19 cellular contexts compared by ENCODE assay signal in genomic region chrX:25016938-25017598, GRCh38. TPM values are rescaled to one million over a fixed set of nuclear protein-coding genes. Genes with fewer than 3 reads are reported as not detected.
DNase-seq lines count a peak whose midpoint lies in the region; ATAC-seq, FAIRE-seq and TF ChIP-seq lines count a peak whose summit lies in the region.
"Had no signal": no experiment of that assay in that cellular context is flagged by ENCODE, and none has a peak within 500 bp of the region (broad histone marks: within the 10 kb centered on the region; RNA-seq: fewer than 3 reads in every experiment).

No MANE protein-coding gene starts in this region.

- no peak overlapping the region for H3K4me3 Mint-ChIP-seq in activated T-helper 2 cell treated with anti-CD3 and anti-CD28 coated beads, Interferon-gamma antibody, Interleukin-2, Interleukin-4, amounts not matched to agents 10 μg/mL and 5 μg/mL and 100 μg/mL, durations not matched to agents 14 hours and 24 hours and 36 hours (ENCODE audit: low read depth)
- H3K4me3 Mint-ChIP-seq: activated CD8-positive, alpha-beta T cell treated with anti-CD3 and anti-CD28 coated beads, Interleukin-2, amount 10 ng/mL, durations not matched to agents 7 days and 5 days had no signal

- no peak overlapping the region for H2BK12ac ChIP-seq in H1 (ENCODE audit: low read depth, low read length)
- H2BK12ac ChIP-seq in neuronal stem cell (ENCODE audit: low read length) = no peak overlapping the region

- H3K27ac Mint-ChIP-seq in activated T-helper 2 cell treated with anti-CD3 and anti-CD28 coated beads, Interferon-gamma antibody, Interleukin-2, Interleukin-4, amounts not matched to agents 10 μg/mL and 5 μg/mL and 100 μg/mL, durations not matched to agents 14 hours and 24 hours and 36 hours = no peak overlapping the region
- H3K27ac Mint-ChIP-seq: activated CD8-positive, alpha-beta T cell treated with anti-CD3 and anti-CD28 coated beads, Interleukin-2, amount 10 ng/mL, durations not matched to agents 7 days and 5 days; activated naive CD8-positive, alpha-beta T cell treated with anti-CD3 and anti-CD28 coated beads for 36 hours had no signal

- peaks cover 8% of the 10 kb centered on the region for H3K4me1 Mint-ChIP-seq in activated T-helper 2 cell treated with anti-CD3 and anti-CD28 coated beads, Interferon-gamma antibody, Interleukin-2, Interleukin-4, amounts not matched to agents 10 μg/mL and 5 μg/mL and 100 μg/mL, durations not matched to agents 14 hours and 24 hours and 36 hours (ENCODE audit: low read depth)

- CTCF ChIA-PET in A673 (lab: Charles Lee) (interaction anchor here (0.6 kb wide), 2 partner anchors 66 to 264 kb away, joined by 3 to 5 read pairs; no protein-coding TSS in a partner anchor), H1 (lab: Charles Lee; ENCODE audit: partially characterized antibody) (interaction anchor here (2.1 kb wide), 1 partner anchor 8 kb away, joined by 5 read pairs; no protein-coding TSS in a partner anchor)

- H2AFZ ChIP-seq in H1 (ENCODE audit: low read length) = no peak overlapping the region
- H2AFZ ChIP-seq in neuronal stem cell (ENCODE audit: low read length) = peak overlapping the region; percentile 76
- H2AFZ ChIP-seq: PC-9 had no signal

- TF ChIP-seq EP300 in H1 (IDR thresholded peaks at IDR 0.05; ENCODE audit: borderline replicate concordance in 1 of 2, low read depth in 2 of 2, low read length in 2 of 2) (no peak), sigmoid colon (IDR thresholded peaks at IDR 0.05) (no peak)

- H3K79me1 ChIP-seq in H1 (ENCODE audit: low read depth, low read length) (no peaks in the 10 kb centered on the region), neuronal stem cell (ENCODE audit: low read depth, low read length) (no peaks in the 10 kb centered on the region)

- TF ChIP-seq POLR2A in H1 (IDR thresholded peaks at IDR 0.05; ENCODE audit: control extremely low read depth in 1 of 2, low read depth in 2 of 2, low read length in 2 of 2) (no peak), sigmoid colon (IDR thresholded peaks at IDR 0.05) (no peak)

- H3K23me2 ChIP-seq in H1 (ENCODE audit: low read depth, low read length) = peaks cover 10% of the 10 kb centered on the region; the same call in 1 of the 2 replicates

- H3K18ac ChIP-seq in H1 (ENCODE audit: extremely low read depth, low read length) = no peak overlapping the region
- no peak overlapping the region for H3K18ac ChIP-seq in neuronal stem cell (ENCODE audit: low read length)

- peaks cover 63% of the 10 kb centered on the region for H3K27me3 Mint-ChIP-seq in activated T-helper 2 cell treated with anti-CD3 and anti-CD28 coated beads, Interferon-gamma antibody, Interleukin-2, Interleukin-4, amounts not matched to agents 10 μg/mL and 5 μg/mL and 100 μg/mL, durations not matched to agents 14 hours and 24 hours and 36 hours (ENCODE audit: low read depth)

- DNase-seq in A673 (ENCODE audit: low spot score) (no peak), H1 (ENCODE audit: low read depth in 1 of 2, low spot score in 2 of 2) (no peak), neuronal stem cell (ENCODE audit: low spot score) (no peak), HT-29 (ENCODE audit: low spot score) (no peak), sigmoid colon (no peak)
- DNase-seq in activated T-helper 2 cell treated with anti-CD3 and anti-CD28 coated beads, Interferon-gamma antibody, Interleukin-2, Interleukin-4, amounts not matched to agents 10 μg/mL and 5 μg/mL and 100 μg/mL, durations not matched to agents 14 hours and 24 hours and 36 hours (ENCODE audit: low spot score) = no peak
- DNase-seq: activated CD8-positive, alpha-beta T cell treated with anti-CD3 and anti-CD28 coated beads, Interleukin-2, amount 10 ng/mL, durations not matched to agents 7 days and 5 days; activated naive CD8-positive, alpha-beta T cell treated with anti-CD3 and anti-CD28 coated beads for 36 hours; activated T-cell treated with anti-CD3 and anti-CD28 coated beads, Interleukin-2, amount 50 U/mL, for 48 hours; GF-D8; heart right ventricle; mesenchymal stem cell; NCI-H1092 treated with DMSO at 0.1 percent for 48 hours; NCI-H2107; PC-9; uterus had no signal

- H2BK5ac ChIP-seq in H1 (ENCODE audit: low read depth, low read length) (no peak overlapping the region), neuronal stem cell (ENCODE audit: low read length) (no peak overlapping the region)

- H3K27ac ChIP-seq in A673 (ENCODE audit: low read depth, low read length, poor library complexity, severe bottlenecking) = peak overlapping the region; percentile 66
- no peak overlapping the region for H3K27ac ChIP-seq in HUES48 (ENCODE audit: low read depth, low read length)
- no peak overlapping the region for H3K27ac ChIP-seq in H1 (ENCODE audit: low read depth, low read length)
- no peak overlapping the region for H3K27ac ChIP-seq in neuronal stem cell (replicated peaks; ENCODE audit: low read length)
- no peak overlapping the region for H3K27ac ChIP-seq in sigmoid colon
- H3K27ac ChIP-seq: heart right ventricle, PC-9, uterus had no signal

- TF ChIP-seq CTCF in A673 (conservative IDR thresholded peaks at IDR 0.05; ENCODE audit: low read depth, low read length) (no peak), H1 (IDR thresholded peaks at IDR 0.05; ENCODE audit: control extremely low read depth in 1 of 3, insufficient read depth in 1 of 3, low read depth in 1 of 3, low read length in 3 of 3) (no peak), sigmoid colon (IDR thresholded peaks at IDR 0.05) (no peak)

- H2AK5ac ChIP-seq in H1 (ENCODE audit: low read depth, low read length) (no peak overlapping the region), neuronal stem cell (ENCODE audit: low read depth, low read length) (no peak overlapping the region)

- H3K4me1 ChIP-seq in A673 (ENCODE audit: insufficient read depth, low read length, poor library complexity, severe bottlenecking) (peaks cover 31% of the 10 kb centered on the region), HUES48 (ENCODE audit: control insufficient read depth, insufficient read depth, low read length) (peaks cover 74% of the 10 kb centered on the region), H1 (replicated peaks in 1 of 4; ENCODE audit: control insufficient read depth in 3 of 4, insufficient read depth in 4 of 4, low read length in 3 of 4) (peaks cover 0 to 12% (median 7%) of the 10 kb centered on the region in 4 experiments; a peak in 6 of 7 replicates), neuronal stem cell (ENCODE audit: control insufficient read depth in 2 of 2, insufficient read depth in 1 of 2, low read depth in 1 of 2, low read length in 2 of 2) (peaks cover 0 to 2% of the 10 kb centered on the region in 2 donors), sigmoid colon (peaks cover 0 to 22% (median 16%) of the 10 kb centered on the region in 4 donors)
- H3K4me1 ChIP-seq: uterus had no signal

- H3K23ac ChIP-seq in H1 (ENCODE audit: insufficient read length) = no peak overlapping the region
- H3K23ac ChIP-seq in neuronal stem cell (ENCODE audit: low read depth, low read length, poor library complexity) = no peak overlapping the region

- H2BK15ac ChIP-seq in H1 (ENCODE audit: low read length) (no peak overlapping the region), neuronal stem cell (ENCODE audit: low read length) (no peak overlapping the region)

- no peak for FAIRE-seq in H1 (lab: Jason Lieb, UNC)

- H3K9me3 ChIP-seq in A673 (ENCODE audit: low read depth, low read length, poor library complexity, severe bottlenecking) (no peaks in the 10 kb centered on the region), HUES48 (ENCODE audit: control insufficient read depth, insufficient read depth, low read length) (no peaks in the 10 kb centered on the region), H1 (ENCODE audit: insufficient read depth in 2 of 2, low read depth in 1 of 2, low read length in 1 of 2) (no peaks in the 10 kb centered on the region), neuronal stem cell (replicated peaks in 1 of 2; ENCODE audit: control insufficient read depth in 2 of 2, insufficient read depth in 1 of 2, low read depth in 1 of 2, low read length in 2 of 2) (peaks cover 0 to 3% of the 10 kb centered on the region in 2 donors), sigmoid colon (no peaks in the 10 kb centered on the region)
- H3K9me3 ChIP-seq: heart right ventricle, uterus had no signal

- no peak for TF ChIP-seq RAD21 in H1 (IDR thresholded peaks at IDR 0.05 in 1 of 2, conservative IDR thresholded peaks at IDR 0.05 in 1 of 2; ENCODE audit: low read depth in 2 of 2, low read length in 2 of 2)

- H2BK20ac ChIP-seq in H1 (ENCODE audit: low read length) = no peak overlapping the region

- no peaks in the 10 kb centered on the region for H3K36me3 Mint-ChIP-seq in activated T-helper 2 cell treated with anti-CD3 and anti-CD28 coated beads, Interferon-gamma antibody, Interleukin-2, Interleukin-4, amounts not matched to agents 10 μg/mL and 5 μg/mL and 100 μg/mL, durations not matched to agents 14 hours and 24 hours and 36 hours (ENCODE audit: low read depth)

- H2BK120ac ChIP-seq in H1 (replicated peaks; ENCODE audit: low read depth, low read length) (no peak overlapping the region), neuronal stem cell (ENCODE audit: low read depth, low read length) (no peak overlapping the region)

- 1% methylated on average over 9 of the region's 17 CpGs; no CpG with 5 or more reads in 1 of the 2 experiments for WGBS in H1 (ENCODE audit: extremely low coverage in 1 of 2, insufficient coverage in 1 of 2, insufficient read length in 1 of 2, insufficient replicate concordance in 2 of 2, low coverage in 1 of 2, low lambda C conversion rate in 2 of 2, missing lambda C conversion rate in 1 of 2), 2 experiments
- no CpG with 5 or more reads among the region's 17 CpGs for WGBS in neuronal stem cell (ENCODE audit: extremely low coverage in 2 of 2, insufficient read length in 2 of 2, insufficient replicate concordance in 1 of 2), 2 donors
- WGBS in sigmoid colon, 2 donors = 21 to 24% methylated on average over 17 of the region's 17 CpGs

- no peak overlapping the region for H3K9ac ChIP-seq in HUES48 (ENCODE audit: low read depth, low read length)
- H3K9ac ChIP-seq in H1 (replicated peaks in 1 of 4; ENCODE audit: extremely low read depth in 1 of 4, low read depth in 3 of 4, low read length in 3 of 4) = no peak overlapping the region
- no peak overlapping the region for H3K9ac ChIP-seq in neuronal stem cell (ENCODE audit: low read depth, low read length, poor library complexity)

- H3K27me3 ChIP-seq in A673 (replicated peaks; ENCODE audit: insufficient read depth, low read depth, low read length, poor library complexity) (no peaks in the 10 kb centered on the region), HUES48 (ENCODE audit: control insufficient read depth, insufficient read depth, low read length) (peaks cover 98% of the 10 kb centered on the region), H1 (replicated peaks in 1 of 4; ENCODE audit: control insufficient read depth in 3 of 4, extremely low read depth in 1 of 4, insufficient read depth in 3 of 4, low read length in 3 of 4) (peaks cover 61 to 98% (median 89%) of the 10 kb centered on the region in 4 experiments), neuronal stem cell (ENCODE audit: control insufficient read depth in 3 of 3, insufficient read depth in 3 of 3, low read depth in 1 of 3, low read length in 3 of 3) (peaks cover 11 to 95% (median 84%) of the 10 kb centered on the region in 3 experiments), sigmoid colon (peaks cover 70 to 97% (median 86%) of the 10 kb centered on the region in 3 donors)

- H4K91ac ChIP-seq in H1 (replicated peaks; ENCODE audit: insufficient read length, low read length) (no peak overlapping the region), neuronal stem cell (ENCODE audit: low read depth, low read length, poor library complexity) (no peak overlapping the region)

- H4K20me1 ChIP-seq in H1 (replicated peaks in 1 of 2; ENCODE audit: control insufficient read depth in 1 of 2, insufficient read depth in 2 of 2, low read length in 2 of 2) = peaks cover 0 to 4% of the 10 kb centered on the region in 2 experiments

- BruUV-seq in A673 (replicated peaks; lab: Mats Ljungman, UMichigan) = no TSS peak

- no peak overlapping the region for H4K5ac ChIP-seq in H1 (ENCODE audit: insufficient read length, low read depth, low read length)

- H3K4ac ChIP-seq in H1 (replicated peaks; ENCODE audit: insufficient read length, low read depth, low read length) = no peak overlapping the region
- no peak overlapping the region for H3K4ac ChIP-seq in neuronal stem cell (ENCODE audit: low read length)

- H3K4me3 ChIP-seq in A673 (ENCODE audit: low read depth, low read length, poor library complexity, severe bottlenecking) (peak overlapping the region; percentile 49), HUES48 (ENCODE audit: low read depth, low read length) (peak overlapping the region; percentile 50), H1 (ENCODE audit: extremely low read depth in 1 of 4, insufficient read depth in 2 of 4, low read depth in 3 of 4, low read length in 4 of 4) (peak overlapping the region in 3 of 4 experiments; percentile 17 to 54 (median 25); a peak in 3 of 8 replicates), neuronal stem cell (ENCODE audit: low read length in 2 of 2) (no peak overlapping the region), sigmoid colon (no peak overlapping the region)
- H3K4me3 ChIP-seq: heart right ventricle, PC-9 had no signal

- no peak for ATAC-seq in HG02870 (IDR thresholded peaks at IDR 0.05; ENCODE audit: unreplicated experiment)
- ATAC-seq: activated CD8-positive, alpha-beta T cell treated with anti-CD3 and anti-CD28 coated beads, Interleukin-2, amount 10 ng/mL, durations not matched to agents 7 days and 5 days; heart right ventricle had no signal

- H3K56ac ChIP-seq in H1 (replicated peaks; ENCODE audit: insufficient read length, low read depth, low read length) = no peak overlapping the region

- H3K9me3 Mint-ChIP-seq in activated T-helper 2 cell treated with anti-CD3 and anti-CD28 coated beads, Interferon-gamma antibody, Interleukin-2, Interleukin-4, amounts not matched to agents 10 μg/mL and 5 μg/mL and 100 μg/mL, durations not matched to agents 14 hours and 24 hours and 36 hours = no peaks in the 10 kb centered on the region
- H3K9me3 Mint-ChIP-seq: activated naive CD8-positive, alpha-beta T cell treated with anti-CD3 and anti-CD28 coated beads for 36 hours had no signal

- H3K79me2 ChIP-seq in H1 (ENCODE audit: control insufficient read depth in 1 of 2, insufficient read depth in 2 of 2, low read length in 2 of 2) = no peaks in the 10 kb centered on the region

- H4K8ac ChIP-seq in H1 (ENCODE audit: extremely low read depth, insufficient read depth, low read length) (no peak overlapping the region), neuronal stem cell (ENCODE audit: low read depth, low read length) (no peak overlapping the region)

- intact Hi-C loops in A673 (cut with micrococcal nuclease; ENCODE audit: unreplicated experiment) (loop anchor here (2.0 to 10.0 kb wide), 4 partner anchors 35 to 268 kb away; no protein-coding TSS in a partner anchor), sigmoid colon (cut with DNase I) (no loop called here)
- intact Hi-C loops in activated T-helper 2 cell treated with anti-CD3 and anti-CD28 coated beads, Interferon-gamma antibody, Interleukin-2, Interleukin-4, amounts not matched to agents 10 μg/mL and 5 μg/mL and 100 μg/mL, durations not matched to agents 14 hours and 24 hours and 36 hours (cut with micrococcal nuclease) = no loop called here

- H3K4me2 ChIP-seq in H1 (ENCODE audit: insufficient read depth in 1 of 2, low read depth in 2 of 2, low read length in 2 of 2) (peak overlapping the region; percentile 73 to 75), neuronal stem cell (ENCODE audit: insufficient read depth, low read length, poor library complexity, severe bottlenecking) (no peak overlapping the region)
- H3K4me2 ChIP-seq: PC-9 had no signal

- POLR2A ChIA-PET in A673 (lab: Charles Lee; ENCODE audit: low non-redundant PET) = no interaction called here
- POLR2A ChIA-PET in H1 (lab: Charles Lee; ENCODE audit: partially characterized antibody) = interaction anchor here (1.3 kb wide), 1 partner anchor 14 kb away, joined by 3 read pairs; no protein-coding TSS in a partner anchor

- H3K36me3 ChIP-seq in A673 (ENCODE audit: insufficient read depth, low read length, poor library complexity, severe bottlenecking) (peaks cover 5% of the 10 kb centered on the region), HUES48 (ENCODE audit: control insufficient read depth, insufficient read depth, low read length) (no peaks in the 10 kb centered on the region), H1 (ENCODE audit: control insufficient read depth in 2 of 4, insufficient read depth in 4 of 4, low read length in 3 of 4) (no peaks in the 10 kb centered on the region; a peak in 1 of 8 replicates), neuronal stem cell (replicated peaks in 1 of 2; ENCODE audit: control insufficient read depth in 2 of 2, insufficient read depth in 2 of 2, low read length in 2 of 2) (no peaks in the 10 kb centered on the region), sigmoid colon (no peaks in the 10 kb centered on the region)
- H3K36me3 ChIP-seq: heart right ventricle, uterus had no signal

- H3K14ac ChIP-seq in H1 (ENCODE audit: insufficient read length) = no peak overlapping the region
- no peak overlapping the region for H3K14ac ChIP-seq in neuronal stem cell (ENCODE audit: low read length)

RNA-seq across cellular contexts. Expression of gene ARX, which starts 1.3 kb away (rescaled TPM):
- 32.0 and 44.4 TPM in 2 replicates for total RNA-seq in A673 (2021)
- not detected in 2 replicates for total RNA-seq in H1 (2021; fragmentation: NEBNext Ultra II Directional; extraction: Animal tissue kit (Norgen Biotek cat#: 25700))
- polyA plus RNA-seq in H1 (2011; rRNA removed) = 0.05 TPM in 1 of 2 replicates, not detected in the other
- 0.04 TPM for polyA plus RNA-seq in H1 (2011; cell fraction: cytosol; rRNA removed)
- 0.07 TPM for polyA plus RNA-seq in H1 (2011; cell fraction: nucleus; rRNA removed)
- polyA plus RNA-seq in H1 (2012, experiment 1 of 2) = not detected in 4 replicates
- polyA plus RNA-seq in H1 (2012, experiment 2 of 2) = not detected
- polyA plus RNA-seq in H1 (2013, experiment 1 of 2) = 0.06 TPM
- not detected for polyA plus RNA-seq in H1 (2013, experiment 2 of 2)
- polyA minus RNA-seq in H1 (2011; rRNA and poly(A)+ RNA removed) = not detected in 2 replicates
- polyA minus RNA-seq in H1 (2011; cell fraction: cytosol; rRNA and poly(A)+ RNA removed) = not detected
- not detected for polyA minus RNA-seq in H1 (2011; cell fraction: nucleus; rRNA and poly(A)+ RNA removed)
- polyA plus RNA-seq in neuronal stem cell (2013, experiment 1 of 2) = 1.4 TPM
- polyA plus RNA-seq in neuronal stem cell (2013, experiment 2 of 2) = 1.4 TPM
- total RNA-seq in HT-29 (2014; rRNA removed; shearing (Covaris generic)) = not detected in 2 replicates
- total RNA-seq in sigmoid colon = not detected
- polyA plus RNA-seq in sigmoid colon = under 1 TPM in 2 of 3 donors, not detected in 1; 0.10 to 0.23 TPM
- total RNA-seq in activated T-helper 2 cell treated with anti-CD3 and anti-CD28 coated beads, Interferon-gamma antibody, Interleukin-2, Interleukin-4, amounts not matched to agents 10 μg/mL and 5 μg/mL and 100 μg/mL, durations not matched to agents 14 hours and 24 hours and 36 hours = not detected in 2 replicates
- total RNA-seq: activated CD8-positive, alpha-beta T cell treated with anti-CD3 and anti-CD28 coated beads, Interleukin-2, amount 10 ng/mL, durations not matched to agents 7 days and 5 days; activated naive CD8-positive, alpha-beta T cell treated with anti-CD3 and anti-CD28 coated beads for 36 hours; kidney epithelial cell; PC-9 had no signal
- polyA plus RNA-seq: heart right ventricle had no signal

Comparison
In these comparisons a context has a peak if more than half of its experiments do, and no peak if none do; other contexts are left out.
1. H3K4me3 ChIP-seq: peak in A673 (single experiment), HUES48 (single experiment) and H1 (3 of 4); none in neuronal stem cell (0 of 2) and sigmoid colon (0 of 4).
2. RNA of gene ARX, which starts 1.3 kb away (total RNA-seq): 32.0 to 44.4 TPM in A673; not detected in H1, not detected in HT-29, not detected in sigmoid colon and not detected in activated T-helper 2 cell treated with anti-CD3 and anti-CD28 coated beads, Interferon-gamma antibody, Interleukin-2, Interleukin-4, amounts not matched to agents 10 μg/mL and 5 μg/mL and 100 μg/mL, durations not matched to agents 14 hours and 24 hours and 36 hours; every median in the first group is over 10 times any median in the second.